In the genomic region with DNA sequence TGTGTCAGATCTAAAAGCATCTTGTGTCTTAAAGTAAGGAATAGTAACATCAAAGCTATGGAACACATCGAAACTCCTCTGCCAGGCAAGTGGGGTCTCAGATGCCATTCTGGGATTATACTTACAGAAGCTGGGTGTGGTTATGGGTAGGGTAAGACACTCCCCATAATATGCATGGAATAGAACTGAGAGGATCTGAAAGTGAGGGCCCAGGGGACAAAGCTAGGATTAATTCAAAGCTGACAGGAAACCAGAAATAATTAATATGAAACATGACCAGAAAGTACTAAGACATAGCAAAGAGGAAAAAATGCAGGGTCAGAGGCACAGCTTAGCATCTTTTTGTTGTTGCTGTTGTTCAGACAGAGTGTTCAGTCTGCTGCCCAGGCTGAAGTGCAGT, we compare ENCODE assay signal across 27 cellular contexts.
"Had no signal": no experiment of that assay in that cellular context is flagged by ENCODE, and none has a peak within 500 bp of the region (broad histone marks: within the 10 kb centered on the region; RNA-seq: fewer than 3 reads in every experiment).

No MANE protein-coding gene starts in this region.

- H3K4me3 Mint-ChIP-seq: activated CD4-positive, alpha-beta memory T cell treated with anti-CD3 and anti-CD28 coated beads for 36 hours; activated naive CD4-positive, alpha-beta T cell treated with anti-CD3 and anti-CD28 coated beads, Interleukin-2, amount 10 ng/mL, durations not matched to agents 7 days and 5 days; dendritic cell treated with granulocyte-macrophage colony-stimulating factor and Interleukin-4, amounts not matched to agents 40 ng/mL and 50 ng/mL, for 4 days; nephron progenitor cell; WTC11 had no signal

- H3K36me3 Mint-ChIP-seq: activated CD4-positive, alpha-beta memory T cell treated with anti-CD3 and anti-CD28 coated beads for 36 hours; activated naive CD4-positive, alpha-beta T cell treated with anti-CD3 and anti-CD28 coated beads, Interleukin-2, amount 10 ng/mL, durations not matched to agents 7 days and 5 days; WTC11 had no signal

- H3K27ac ChIP-seq: body of pancreas, tibial artery had no signal

- H3K27me3 Mint-ChIP-seq: activated CD4-positive, alpha-beta memory T cell treated with anti-CD3 and anti-CD28 coated beads for 36 hours; activated naive CD4-positive, alpha-beta T cell treated with anti-CD3 and anti-CD28 coated beads, Interleukin-2, amount 10 ng/mL, durations not matched to agents 7 days and 5 days; dendritic cell treated with granulocyte-macrophage colony-stimulating factor and Interleukin-4, amounts not matched to agents 40 ng/mL and 50 ng/mL, for 4 days had no signal

- H3K4me1 Mint-ChIP-seq: nephron progenitor cell, WTC11 had no signal

- H3K4me1 ChIP-seq: body of pancreas had no signal

- H3K36me3 ChIP-seq: heart right ventricle, tibial artery had no signal

- H3K27ac Mint-ChIP-seq: activated CD4-positive, alpha-beta memory T cell treated with anti-CD3 and anti-CD28 coated beads for 36 hours; activated naive CD4-positive, alpha-beta T cell treated with anti-CD3 and anti-CD28 coated beads, Interleukin-2, amount 10 ng/mL, durations not matched to agents 7 days and 5 days; dendritic cell treated with granulocyte-macrophage colony-stimulating factor and Interleukin-4, amounts not matched to agents 40 ng/mL and 50 ng/mL, for 4 days; nephron progenitor cell; WTC11 had no signal

- DNase-seq: activated CD4-positive, alpha-beta memory T cell treated with anti-CD3 and anti-CD28 coated beads for 36 hours; activated CD4-positive, alpha-beta T cell treated with anti-CD3 and anti-CD28 coated beads for 4 hours; activated effector memory CD4-positive, alpha-beta T cell treated with Interleukin-2 at 50 U/mL for 16 hours; activated naive CD4-positive, alpha-beta T cell treated with anti-CD3 and anti-CD28 coated beads, Interleukin-2, amount 10 ng/mL, durations not matched to agents 7 days and 5 days; activated T-cell treated with anti-CD3 and anti-CD28 coated beads, Interleukin-2, amount 50 U/mL, for 48 hours; body of pancreas; effector CD4-positive, alpha-beta T cell; erythroblast; foreskin fibroblast; heart right ventricle; islet precursor cell; left cardiac atrium; mesendoderm; mucosa of descending colon; nephron progenitor cell; nucleus accumbens; small intestine; stimulated activated CD4-positive, alpha-beta T cell treated with anti-CD3 and anti-CD28 coated beads, Interleukin-15, amount 100 ng/mL, for 24 hours; stimulated activated CD4-positive, alpha-beta T cell treated with anti-CD3 and anti-CD28 coated beads, Interleukin-2, amount 100 ng/mL, for 48 hours; stimulated activated CD8-positive, alpha-beta memory T cell treated with anti-CD3 and anti-CD28 coated beads, Interleukin-4, amount 100 ng/mL, for 48 hours; stimulated activated naive CD4-positive, alpha-beta T cell treated with Interleukin-2 at 50 U/mL for 16 hours; substantia nigra; T-helper 9 cell; tibial artery had no signal

- H3K9me3 Mint-ChIP-seq: activated CD4-positive, alpha-beta memory T cell treated with anti-CD3 and anti-CD28 coated beads for 36 hours; activated naive CD4-positive, alpha-beta T cell treated with anti-CD3 and anti-CD28 coated beads, Interleukin-2, amount 10 ng/mL, durations not matched to agents 7 days and 5 days; dendritic cell treated with granulocyte-macrophage colony-stimulating factor and Interleukin-4, amounts not matched to agents 40 ng/mL and 50 ng/mL, for 4 days; WTC11 had no signal

- H3K4me3 ChIP-seq: body of pancreas, heart right ventricle, mucosa of descending colon, tibial artery had no signal

- H3K9me3 ChIP-seq: body of pancreas, mucosa of descending colon, tibial artery had no signal

- ATAC-seq: body of pancreas, heart right ventricle, left cardiac atrium, mucosa of descending colon, sciatic nerve, WTC11 had no signal

- H3K27me3 ChIP-seq: body of pancreas, heart right ventricle, tibial artery had no signal
